ENCODE assay signal across 10 cellular contexts in genomic region chr11:22828373-22828772, GRCh38. TPM values are rescaled to one million over a fixed set of nuclear protein-coding genes. Genes with fewer than 3 reads are reported as not detected.
A peak's percentile ranks its signal among the peaks of the same experiment; 100 is the strongest.
DNase-seq lines count a peak whose midpoint lies in the region; ATAC-seq and TF ChIP-seq lines count a peak whose summit lies in the region.
"Had no signal": no experiment of that assay in that cellular context is flagged by ENCODE, and none has a peak within 500 bp of the region (broad histone marks: within the 10 kb centered on the region; RNA-seq: fewer than 3 reads in every experiment).

No MANE protein-coding gene starts in this region.

- no peaks in the 10 kb centered on the region for H3K9me3 Mint-ChIP-seq in activated naive CD8-positive, alpha-beta T cell treated with anti-CD3 and anti-CD28 coated beads for 36 hours
- no peaks in the 10 kb centered on the region for H3K9me3 Mint-ChIP-seq in naive thymus-derived CD4-positive, alpha-beta T cell

- H3K27ac ChIP-seq in DND-41 (ENCODE audit: low read length) (peak overlapping the region; percentile 54; the same call in 1 of the 2 replicates), KOPT-K1 (ENCODE audit: low read depth, low read length, poor library complexity, severe bottlenecking) (peak overlapping the region; percentile 55)
- no peak overlapping the region for H3K27ac ChIP-seq in naive thymus-derived CD4-positive, alpha-beta T cell (ENCODE audit: low read depth, low read length)

- H2AFZ ChIP-seq in DND-41 (ENCODE audit: low read depth, low read length) = peak overlapping the region; percentile 94

- no peak for TF ChIP-seq CTCF in DND-41 (IDR thresholded peaks at IDR 0.05; ENCODE audit: borderline replicate concordance, extremely low read depth, low read length, poor library complexity, severe bottlenecking)

- peaks cover 12% of the 10 kb centered on the region for H3K79me2 ChIP-seq in DND-41 (ENCODE audit: insufficient read depth, low read length)

- intact Hi-C loops in naive thymus-derived CD4-positive, alpha-beta T cell (cut with micrococcal nuclease) = loop anchor here in 1 of 2 donors (2.0 to 5.0 kb wide), 3 partner anchors 42 to 136 kb away; no protein-coding TSS in a partner anchor

- no peaks in the 10 kb centered on the region for H3K27me3 Mint-ChIP-seq in activated naive CD8-positive, alpha-beta T cell treated with anti-CD3 and anti-CD28 coated beads for 36 hours
- H3K27me3 Mint-ChIP-seq in naive thymus-derived CD4-positive, alpha-beta T cell = no peaks in the 10 kb centered on the region

- H3K27me3 ChIP-seq in DND-41 (ENCODE audit: insufficient read depth, low read length, poor library complexity) = no peaks in the 10 kb centered on the region
- no peaks in the 10 kb centered on the region for H3K27me3 ChIP-seq in naive thymus-derived CD4-positive, alpha-beta T cell (ENCODE audit: control insufficient read depth in 2 of 2, insufficient read depth in 2 of 2, low read length in 2 of 2)

- no peaks in the 10 kb centered on the region for H3K9me3 ChIP-seq in DND-41 (ENCODE audit: insufficient read depth, low read length, severe bottlenecking)
- H3K9me3 ChIP-seq in KOPT-K1 (ENCODE audit: insufficient read depth, low read length, poor library complexity, severe bottlenecking) = no peaks in the 10 kb centered on the region
- H3K9me3 ChIP-seq in naive thymus-derived CD4-positive, alpha-beta T cell (ENCODE audit: control insufficient read depth in 2 of 3, low read length in 3 of 3) = no peaks in the 10 kb centered on the region

- peak overlapping the region; percentile 90 for H3K27ac Mint-ChIP-seq in activated naive CD8-positive, alpha-beta T cell treated with anti-CD3 and anti-CD28 coated beads for 36 hours
- H3K27ac Mint-ChIP-seq in naive thymus-derived CD4-positive, alpha-beta T cell = peak overlapping the region in 8 of 9 donors; percentile 10 to 94 (median 50)

- H4K20me1 ChIP-seq in DND-41 (ENCODE audit: insufficient read depth, low read length) = no peaks in the 10 kb centered on the region

- peaks cover 15% of the 10 kb centered on the region for H3K4me1 Mint-ChIP-seq in activated naive CD8-positive, alpha-beta T cell treated with anti-CD3 and anti-CD28 coated beads for 36 hours
- H3K4me1 Mint-ChIP-seq in naive thymus-derived CD4-positive, alpha-beta T cell = peaks cover 7 to 28% (median 18%) of the 10 kb centered on the region in 7 donors

- H3K36me3 ChIP-seq in DND-41 (ENCODE audit: insufficient read depth, low read length) (peaks cover 32% of the 10 kb centered on the region), KOPT-K1 (ENCODE audit: insufficient read depth, low read length) (peaks cover 25% of the 10 kb centered on the region)
- H3K36me3 ChIP-seq in naive thymus-derived CD4-positive, alpha-beta T cell (ENCODE audit: control insufficient read depth in 2 of 3, insufficient read depth in 3 of 3, low read length in 3 of 3) = peaks cover 0 to 18% (median 8%) of the 10 kb centered on the region in 3 experiments

- no peak for ATAC-seq in DND-41 (ENCODE audit: insufficient read depth, low read depth)
- no peak for ATAC-seq in naive thymus-derived CD4-positive, alpha-beta T cell
- no peak for ATAC-seq in GM21447 (IDR thresholded peaks at IDR 0.05; ENCODE audit: unreplicated experiment)
- no peak for ATAC-seq in HG03442 (IDR thresholded peaks at IDR 0.05; ENCODE audit: unreplicated experiment)
- no peak for ATAC-seq in HG02840 (IDR thresholded peaks at IDR 0.05; ENCODE audit: low FRiP score, unreplicated experiment)

- peak overlapping the region; percentile 68 for H3K9ac ChIP-seq in DND-41 (ENCODE audit: low read depth, low read length)

- peak overlapping the region; percentile 67 to 81 for H3K4me3 ChIP-seq in DND-41 (ENCODE audit: low read depth in 1 of 2, low read length in 2 of 2)
- H3K4me3 ChIP-seq in naive thymus-derived CD4-positive, alpha-beta T cell (ENCODE audit: low read length) = peak overlapping the region; percentile 88

- peaks cover 23% of the 10 kb centered on the region for H3K4me1 ChIP-seq in DND-41 (ENCODE audit: insufficient read depth, low read length)
- H3K4me1 ChIP-seq in naive thymus-derived CD4-positive, alpha-beta T cell (ENCODE audit: control insufficient read depth in 2 of 2, insufficient read depth in 2 of 2, low read length in 2 of 2) = peaks cover 12 to 16% of the 10 kb centered on the region in 2 donors

- peak overlapping the region; percentile 77 for H3K4me2 ChIP-seq in DND-41 (ENCODE audit: insufficient read depth, low read length)

- CTCF ChIA-PET in naive thymus-derived CD4-positive, alpha-beta T cell (lab: Charles Lee) = interaction anchor here (1.1 kb wide), 2 partner anchors 140 to 203 kb away, joined by 3 to 4 read pairs; partner anchors contain the start of gene FANCF

- DNase-seq in DND-41 = peak; percentile 7
- no peak for DNase-seq in activated naive CD8-positive, alpha-beta T cell treated with anti-CD3 and anti-CD28 coated beads for 36 hours
- no peak for DNase-seq in naive thymus-derived CD4-positive, alpha-beta T cell
- DNase-seq in cerebellum (ENCODE audit: low spot score) = no peak
- DNase-seq: substantia nigra had no signal

- peaks cover 14% of the 10 kb centered on the region for H3K36me3 Mint-ChIP-seq in activated naive CD8-positive, alpha-beta T cell treated with anti-CD3 and anti-CD28 coated beads for 36 hours
- peaks cover under 1 to 20% (median 14%) of the 10 kb centered on the region in 5 donors for H3K36me3 Mint-ChIP-seq in naive thymus-derived CD4-positive, alpha-beta T cell

- POLR2A ChIA-PET in naive thymus-derived CD4-positive, alpha-beta T cell (lab: Charles Lee) = interaction anchor here (0.7 to 2.4 kb wide), 4 partner anchors 10 to 203 kb away, joined by 3 to 21 read pairs (median 6); partner anchors contain the start of gene FANCF

- peak overlapping the region; percentile 84 for H3K4me3 Mint-ChIP-seq in activated naive CD8-positive, alpha-beta T cell treated with anti-CD3 and anti-CD28 coated beads for 36 hours
- peak overlapping the region; percentile 85 to 96 (median 94) for H3K4me3 Mint-ChIP-seq in naive thymus-derived CD4-positive, alpha-beta T cell

RNA-seq across cellular contexts. Expression of gene SVIP, which starts 1.2 kb away (rescaled TPM):
- 10 to 100 TPM; 79.4 to 86.7 TPM for total RNA-seq in activated naive CD8-positive, alpha-beta T cell treated with anti-CD3 and anti-CD28 coated beads for 36 hours
- total RNA-seq in naive thymus-derived CD4-positive, alpha-beta T cell = 10 to 100 TPM; 33.4 to 70.6 (median 49.2) TPM
- polyA plus RNA-seq in naive thymus-derived CD4-positive, alpha-beta T cell = 10 to 100 TPM; 33.5 to 42.8 TPM
- 10.6 TPM for total RNA-seq in cerebellum

RNA-seq across cellular contexts. Expression of gene CCDC179, which starts 31.9 kb away (rescaled TPM):
- not detected for total RNA-seq in activated naive CD8-positive, alpha-beta T cell treated with anti-CD3 and anti-CD28 coated beads for 36 hours
- not detected for total RNA-seq in naive thymus-derived CD4-positive, alpha-beta T cell
- polyA plus RNA-seq in naive thymus-derived CD4-positive, alpha-beta T cell = not detected
- total RNA-seq in cerebellum = not detected
- total RNA-seq: myocyte had no signal
